Comparison of ENCODE assay signal across 17 cellular contexts in genomic region chr2:100744589-100744988, GRCh38.
DNase-seq lines count a peak whose midpoint lies in the region; ATAC-seq and TF ChIP-seq lines count a peak whose summit lies in the region.
"Had no signal": no experiment of that assay in that cellular context is flagged by ENCODE, and none has a peak within 500 bp of the region (broad histone marks: within the 10 kb centered on the region; RNA-seq: fewer than 3 reads in every experiment).

No MANE protein-coding gene starts in this region.

- DNase-seq in EH (ENCODE audit: low read depth) (peak; percentile 42), PC-9 (peak in 1 of 2 experiments; percentile 65), epithelial cell of esophagus (ENCODE audit: low read depth) (peak; percentile 72), mucosa of descending colon (peak in 1 of 3 donors; percentile 12), WTC11 (ENCODE audit: low spot score) (no peak)
- DNase-seq in activated T-helper 2 cell treated with anti-CD3 and anti-CD28 coated beads, Interferon-gamma antibody, Interleukin-2, Interleukin-4, amounts not matched to agents 10 μg/mL and 5 μg/mL and 100 μg/mL, durations not matched to agents 14 hours and 24 hours and 36 hours (ENCODE audit: low spot score) = no peak
- DNase-seq: activated CD4-positive, alpha-beta T cell treated with anti-CD3 and anti-CD28 coated beads, Interleukin-2, amount 50 U/mL, for 48 hours; DMS79; immature natural killer cell; NCI-H146; NCI-H510A had no signal

- peaks cover 3% of the 10 kb centered on the region; the same call in 1 of the 2 replicates for H3F3A ChIP-seq in PC-9 (ENCODE audit: insufficient read depth, low read depth)

- H3K9me3 ChIP-seq in PC-9 (ENCODE audit: insufficient read depth, low read depth) (peaks cover 8% of the 10 kb centered on the region; the same call in 1 of the 2 replicates), mucosa of descending colon (no peaks in the 10 kb centered on the region)
- H3K9me3 ChIP-seq: gastroesophageal sphincter, prostate gland, suprapubic skin had no signal

- CTCF ChIA-PET in PC-9 (lab: Charles Lee) = no interaction called here
- CTCF ChIA-PET in WTC11 (lab: Charles Lee) = interaction anchor here (1.0 kb wide), 1 partner anchor 473 kb away, joined by 4 read pairs; no protein-coding TSS in a partner anchor

- H3K4me1 Mint-ChIP-seq in activated T-helper 2 cell treated with anti-CD3 and anti-CD28 coated beads, Interferon-gamma antibody, Interleukin-2, Interleukin-4, amounts not matched to agents 10 μg/mL and 5 μg/mL and 100 μg/mL, durations not matched to agents 14 hours and 24 hours and 36 hours (ENCODE audit: low read depth) = peaks cover 5% of the 10 kb centered on the region
- no peaks in the 10 kb centered on the region for H3K4me1 Mint-ChIP-seq in WTC11

- no peaks in the 10 kb centered on the region for H3K9me2 ChIP-seq in PC-9 (ENCODE audit: insufficient read depth)

- TF ChIP-seq CTCF in PC-9 (conservative IDR thresholded peaks at IDR 0.05) (no peak), epithelial cell of esophagus (IDR thresholded peaks at IDR 0.05; ENCODE audit: insufficient read depth, low read depth, low read length, missing control alignments) (no peak), mucosa of descending colon (IDR thresholded peaks at IDR 0.05) (no peak), WTC11 (IDR thresholded peaks at IDR 0.05) (no peak)

- no peak overlapping the region for H3K27ac Mint-ChIP-seq in activated T-helper 2 cell treated with anti-CD3 and anti-CD28 coated beads, Interferon-gamma antibody, Interleukin-2, Interleukin-4, amounts not matched to agents 10 μg/mL and 5 μg/mL and 100 μg/mL, durations not matched to agents 14 hours and 24 hours and 36 hours
- H3K27ac Mint-ChIP-seq in WTC11 = no peak overlapping the region
- H3K27ac Mint-ChIP-seq: immature natural killer cell had no signal

- peak overlapping the region; percentile 58 for H3K4me2 ChIP-seq in PC-9

- POLR2A ChIA-PET in PC-9 (lab: Charles Lee; ENCODE audit: unreplicated experiment) (no interaction called here), WTC11 (lab: Charles Lee) (no interaction called here)

- H3K4me1 ChIP-seq in PC-9 (replicated peaks; ENCODE audit: insufficient read depth) = peaks cover 27% of the 10 kb centered on the region; the same call in 1 of the 2 replicates
- no peaks in the 10 kb centered on the region for H3K4me1 ChIP-seq in mucosa of descending colon (ENCODE audit: low read depth)
- H3K4me1 ChIP-seq: prostate gland had no signal

- peaks cover 12% of the 10 kb centered on the region for H3K27me3 Mint-ChIP-seq in activated T-helper 2 cell treated with anti-CD3 and anti-CD28 coated beads, Interferon-gamma antibody, Interleukin-2, Interleukin-4, amounts not matched to agents 10 μg/mL and 5 μg/mL and 100 μg/mL, durations not matched to agents 14 hours and 24 hours and 36 hours (ENCODE audit: low read depth)
- H3K27me3 Mint-ChIP-seq in WTC11 (ENCODE audit: low read depth) = no peaks in the 10 kb centered on the region

- H3K27me3 ChIP-seq in PC-9 (ENCODE audit: insufficient read depth, low read depth) = no peaks in the 10 kb centered on the region
- H3K27me3 ChIP-seq: gastroesophageal sphincter, suprapubic skin had no signal

- H3K4me3 Mint-ChIP-seq in activated T-helper 2 cell treated with anti-CD3 and anti-CD28 coated beads, Interferon-gamma antibody, Interleukin-2, Interleukin-4, amounts not matched to agents 10 μg/mL and 5 μg/mL and 100 μg/mL, durations not matched to agents 14 hours and 24 hours and 36 hours (ENCODE audit: low read depth) = no peak overlapping the region
- H3K4me3 Mint-ChIP-seq in WTC11 = no peak overlapping the region
- H3K4me3 Mint-ChIP-seq: brain, immature natural killer cell had no signal

- no peaks in the 10 kb centered on the region for H4K20me1 ChIP-seq in PC-9 (ENCODE audit: insufficient read depth)

- no peak overlapping the region for H3K27ac ChIP-seq in PC-9
- H3K27ac ChIP-seq: gastroesophageal sphincter, prostate gland, suprapubic skin had no signal

- H3K36me3 ChIP-seq in PC-9 (ENCODE audit: low read depth) (no peaks in the 10 kb centered on the region), mucosa of descending colon (ENCODE audit: low read depth) (no peaks in the 10 kb centered on the region)
- H3K36me3 ChIP-seq: gastroesophageal sphincter, prostate gland, suprapubic skin had no signal

- intact Hi-C loops in PC-9 (cut with micrococcal nuclease; ENCODE audit: unreplicated experiment) (no loop called here), mucosa of descending colon (cut with DNase I, micrococcal nuclease) (no loop called here)
- intact Hi-C loops in activated T-helper 2 cell treated with anti-CD3 and anti-CD28 coated beads, Interferon-gamma antibody, Interleukin-2, Interleukin-4, amounts not matched to agents 10 μg/mL and 5 μg/mL and 100 μg/mL, durations not matched to agents 14 hours and 24 hours and 36 hours (cut with micrococcal nuclease) = no loop called here

- ATAC-seq in mucosa of descending colon (peak; percentile 83), HG03159 (IDR thresholded peaks at IDR 0.05; ENCODE audit: unreplicated experiment) (no peak), HG02852 (IDR thresholded peaks at IDR 0.05; ENCODE audit: unreplicated experiment) (no peak), WTC11 (no peak)
- ATAC-seq: gastroesophageal sphincter had no signal

- no TSS peak for BruUV-seq in PC-9 (replicated peaks; lab: Mats Ljungman, UMichigan)

- no peaks in the 10 kb centered on the region for H3K79me2 ChIP-seq in PC-9 (ENCODE audit: low read depth)

- H3K9me3 Mint-ChIP-seq in activated T-helper 2 cell treated with anti-CD3 and anti-CD28 coated beads, Interferon-gamma antibody, Interleukin-2, Interleukin-4, amounts not matched to agents 10 μg/mL and 5 μg/mL and 100 μg/mL, durations not matched to agents 14 hours and 24 hours and 36 hours = no peaks in the 10 kb centered on the region
- peaks cover 6% of the 10 kb centered on the region for H3K9me3 Mint-ChIP-seq in WTC11
- H3K9me3 Mint-ChIP-seq: immature natural killer cell had no signal

- no peaks in the 10 kb centered on the region for H3K36me3 Mint-ChIP-seq in activated T-helper 2 cell treated with anti-CD3 and anti-CD28 coated beads, Interferon-gamma antibody, Interleukin-2, Interleukin-4, amounts not matched to agents 10 μg/mL and 5 μg/mL and 100 μg/mL, durations not matched to agents 14 hours and 24 hours and 36 hours (ENCODE audit: low read depth)
- no peaks in the 10 kb centered on the region for H3K36me3 Mint-ChIP-seq in WTC11
- H3K36me3 Mint-ChIP-seq: brain, immature natural killer cell had no signal

- H3K4me3 ChIP-seq in PC-9 = no peak overlapping the region
- H3K4me3 ChIP-seq in epithelial cell of esophagus (ENCODE audit: low read length) = no peak overlapping the region
- no peak overlapping the region for H3K4me3 ChIP-seq in mucosa of descending colon
- H3K4me3 ChIP-seq: gastroesophageal sphincter, prostate gland, suprapubic skin had no signal

- no peak overlapping the region; the same call in 1 of the 2 replicates for H2AFZ ChIP-seq in PC-9

TF ChIP-seq in WTC11, 78 proteins besides CTCF, POLR2A, EP300 and RAD21:
- TF ChIP-seq NR3C1 (CRISPR knock-in tag; conservative IDR thresholded peaks at IDR 0.05; ENCODE audit: low read depth) (no peak), PRRX2 (CRISPR knock-in tag; IDR thresholded peaks at IDR 0.05) (no peak), CDX4 (CRISPR knock-in tag; IDR thresholded peaks at IDR 0.05; ENCODE audit: borderline replicate concordance) (no peak)
- TF ChIP-seq, protein P1, sequence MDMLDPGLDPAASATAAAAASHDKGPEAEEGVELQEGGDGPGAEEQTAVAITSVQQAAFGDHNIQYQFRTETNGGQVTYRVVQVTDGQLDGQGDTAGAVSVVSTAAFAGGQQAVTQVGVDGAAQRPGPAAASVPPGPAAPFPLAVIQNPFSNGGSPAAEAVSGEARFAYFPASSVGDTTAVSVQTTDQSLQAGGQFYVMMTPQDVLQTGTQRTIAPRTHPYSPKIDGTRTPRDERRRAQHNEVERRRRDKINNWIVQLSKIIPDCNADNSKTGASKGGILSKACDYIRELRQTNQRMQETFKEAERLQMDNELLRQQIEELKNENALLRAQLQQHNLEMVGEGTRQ (CRISPR knock-in tag; IDR thresholded peaks at IDR 0.05) = no peak
- TF ChIP-seq, protein P2, sequence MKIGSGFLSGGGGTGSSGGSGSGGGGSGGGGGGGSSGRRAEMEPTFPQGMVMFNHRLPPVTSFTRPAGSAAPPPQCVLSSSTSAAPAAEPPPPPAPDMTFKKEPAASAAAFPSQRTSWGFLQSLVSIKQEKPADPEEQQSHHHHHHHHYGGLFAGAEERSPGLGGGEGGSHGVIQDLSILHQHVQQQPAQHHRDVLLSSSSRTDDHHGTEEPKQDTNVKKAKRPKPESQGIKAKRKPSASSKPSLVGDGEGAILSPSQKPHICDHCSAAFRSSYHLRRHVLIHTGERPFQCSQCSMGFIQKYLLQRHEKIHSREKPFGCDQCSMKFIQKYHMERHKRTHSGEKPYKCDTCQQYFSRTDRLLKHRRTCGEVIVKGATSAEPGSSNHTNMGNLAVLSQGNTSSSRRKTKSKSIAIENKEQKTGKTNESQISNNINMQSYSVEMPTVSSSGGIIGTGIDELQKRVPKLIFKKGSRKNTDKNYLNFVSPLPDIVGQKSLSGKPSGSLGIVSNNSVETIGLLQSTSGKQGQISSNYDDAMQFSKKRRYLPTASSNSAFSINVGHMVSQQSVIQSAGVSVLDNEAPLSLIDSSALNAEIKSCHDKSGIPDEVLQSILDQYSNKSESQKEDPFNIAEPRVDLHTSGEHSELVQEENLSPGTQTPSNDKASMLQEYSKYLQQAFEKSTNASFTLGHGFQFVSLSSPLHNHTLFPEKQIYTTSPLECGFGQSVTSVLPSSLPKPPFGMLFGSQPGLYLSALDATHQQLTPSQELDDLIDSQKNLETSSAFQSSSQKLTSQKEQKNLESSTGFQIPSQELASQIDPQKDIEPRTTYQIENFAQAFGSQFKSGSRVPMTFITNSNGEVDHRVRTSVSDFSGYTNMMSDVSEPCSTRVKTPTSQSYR (CRISPR knock-in tag; IDR thresholded peaks at IDR 0.05) = no peak
TF ChIP-seq in WTC11: peak in this region for 0.

Comparison
In these comparisons a context has a peak if more than half of its experiments do, and no peak if none do; other contexts are left out.
1. DNase-seq: peak in EH (single experiment) and epithelial cell of esophagus (single experiment); none in activated T-helper 2 cell treated with anti-CD3 and anti-CD28 coated beads, Interferon-gamma antibody, Interleukin-2, Interleukin-4, amounts not matched to agents 10 μg/mL and 5 μg/mL and 100 μg/mL, durations not matched to agents 14 hours and 24 hours and 36 hours (single experiment) and WTC11 (single experiment).